In genomic region chr3:131033480-131034080, GRCh38 we compare ENCODE assay signal across 8 cellular contexts. TPM values are rescaled to one million over a fixed set of nuclear protein-coding genes. Genes with fewer than 3 reads are reported as not detected.
A peak's percentile ranks its signal among the peaks of the same experiment; 100 is the strongest.
DNase-seq lines count a peak whose midpoint lies in the region; ATAC-seq, FAIRE-seq and TF ChIP-seq lines count a peak whose summit lies in the region.

No MANE protein-coding gene starts in this region.

- no peaks in the 10 kb centered on the region for H3K9me1 ChIP-seq in IMR-90 (ENCODE audit: insufficient read depth, low read length)

- no TSS peak for BruUV-seq in IMR-90 (replicated peaks; lab: Mats Ljungman, UMichigan)

- H3K27ac ChIP-seq in IMR-90 (ENCODE audit: insufficient read depth, low read length) (no peak overlapping the region), RWPE2 (ENCODE audit: poor library complexity, severe bottlenecking) (no peak overlapping the region), pancreas (no peak overlapping the region)

- H2BK20ac ChIP-seq in IMR-90 (ENCODE audit: low read depth, low read length), result no peak overlapping the region

- no peak overlapping the region for H2BK15ac ChIP-seq in IMR-90 (ENCODE audit: low read depth, low read length)

- dilution Hi-C loops in IMR-90 (cut with HindIII; ENCODE audit: low sequenced_read_pairs, unreplicated experiment), result no loop called here

- peaks cover 4% of the 10 kb centered on the region; the same call in 1 of the 2 replicates for H4K20me1 ChIP-seq in IMR-90 (ENCODE audit: insufficient read depth, low read length)

- no peak overlapping the region for H3K23ac ChIP-seq in IMR-90 (ENCODE audit: low read depth, low read length)

- ATAC-seq in IMR-90 (ENCODE audit: low read depth), result peak; percentile 66; the same call in 1 of the 2 replicates
- ATAC-seq in RWPE2 (ENCODE audit: low read depth), result no peak; the same call in 2 of the 3 replicates
- ATAC-seq in pancreas, result peak in 3 of 4 donors; percentile 67 to 75 (median 71)

- H4K8ac ChIP-seq in IMR-90 (ENCODE audit: low read depth in 2 of 2, low read length in 2 of 2), result no peak overlapping the region

- H2AK9ac ChIP-seq in IMR-90 (replicated peaks; ENCODE audit: low read depth, low read length, poor library complexity), result no peak overlapping the region

- no peak for TF ChIP-seq POLR2A in IMR-90 (IDR thresholded peaks at IDR 0.05; ENCODE audit: low read depth, low read length)

- no peak overlapping the region for H3K4me2 ChIP-seq in IMR-90 (ENCODE audit: low read depth, low read length)

- no peak overlapping the region for H2AFZ ChIP-seq in IMR-90 (replicated peaks; ENCODE audit: low read length, poor library complexity)

- CTCF ChIA-PET in IMR-90 (lab: Yijun Ruan, JAX), result interaction anchor here (1.0 to 1.3 kb wide), 4 partner anchors 14 to 996 kb away, joined by 3 to 4 read pairs (median 4); no protein-coding TSS in a partner anchor

- no peak overlapping the region for H2BK5ac ChIP-seq in IMR-90 (ENCODE audit: low read depth, low read length, poor library complexity, severe bottlenecking)

- H3K79me1 ChIP-seq in IMR-90 (ENCODE audit: low read depth in 1 of 2, low read length in 2 of 2), result no peaks in the 10 kb centered on the region

- in situ Hi-C loops in IMR-90 (cut with MboI; ENCODE audit: low sequenced_read_pairs), result loop anchor here (25.0 kb wide), 2 partner anchors 454 to 1004 kb away; partner anchors contain the start of gene CPNE4

- no peak overlapping the region for H2BK120ac ChIP-seq in IMR-90 (ENCODE audit: low read depth, low read length)

- H3K18ac ChIP-seq in IMR-90 (ENCODE audit: low read depth, low read length), result no peak overlapping the region

- TF ChIP-seq RAD21 in IMR-90 (IDR thresholded peaks at IDR 0.05; ENCODE audit: low read length), result peak; percentile 69

- H3K27me3 ChIP-seq in GM06990 (replicated peaks; ENCODE audit: control insufficient read depth, insufficient read depth, low read length) (no peaks in the 10 kb centered on the region), IMR-90 (ENCODE audit: control insufficient read depth, insufficient read depth, low read length) (no peaks in the 10 kb centered on the region), RWPE2 (ENCODE audit: insufficient read depth, poor library complexity, severe bottlenecking) (no peaks in the 10 kb centered on the region), pancreas (no peaks in the 10 kb centered on the region)

- H3K14ac ChIP-seq in IMR-90 (replicated peaks; ENCODE audit: low read depth, low read length), result no peak overlapping the region

- H3K9ac ChIP-seq in IMR-90 (ENCODE audit: low read depth, low read length), result no peak overlapping the region

- peak; percentile 58 for TF ChIP-seq CTCF in AG09309 (IDR thresholded peaks at IDR 0.05; ENCODE audit: control insufficient read depth, insufficient read depth, low read depth, low read length, missing control alignments)
- TF ChIP-seq CTCF in GM06990 (IDR thresholded peaks at IDR 0.05; ENCODE audit: insufficient read depth, low read length, poor library complexity, severe bottlenecking), result peak; percentile 46
- TF ChIP-seq CTCF in IMR-90 (conservative IDR thresholded peaks at IDR 0.05; ENCODE audit: low read depth, low read length), result peak; percentile 66
- peak; percentile 82 for TF ChIP-seq CTCF in RWPE2 (IDR thresholded peaks at IDR 0.05; ENCODE audit: poor library complexity, severe bottlenecking)
- peak; percentile 61 for TF ChIP-seq CTCF in epithelial cell of proximal tubule (conservative IDR thresholded peaks at IDR 0.05; ENCODE audit: low read depth, low read length)
- peak; percentile 15 to 49 (median 36) for TF ChIP-seq CTCF in pancreas (IDR thresholded peaks at IDR 0.05)

- POLR2A ChIA-PET in IMR-90 (lab: Charles Lee; ENCODE audit: unreplicated experiment), result no interaction called here

- no peak overlapping the region for H4K91ac ChIP-seq in IMR-90 (ENCODE audit: insufficient read depth, low read depth, low read length)

- H3K56ac ChIP-seq in IMR-90 (ENCODE audit: extremely low read depth, insufficient read depth, low read length), result no peak overlapping the region

- H3K36me3 ChIP-seq in GM06990 (ENCODE audit: control insufficient read depth, insufficient read depth, low read length), result no peaks in the 10 kb centered on the region
- H3K36me3 ChIP-seq in IMR-90 (ENCODE audit: control insufficient read depth, insufficient read depth, low read length), result no peaks in the 10 kb centered on the region
- peaks cover 9% of the 10 kb centered on the region; the same call in 1 of the 2 replicates for H3K36me3 ChIP-seq in RWPE2 (ENCODE audit: low read depth)
- H3K36me3 ChIP-seq in pancreas, result no peaks in the 10 kb centered on the region

- H2AK5ac ChIP-seq in IMR-90 (ENCODE audit: low read depth, low read length), result no peak overlapping the region

- intact Hi-C loops in IMR-90 (cut with micrococcal nuclease), result loop anchor here (1.0 to 10.0 kb wide), 7 partner anchors 109 to 1001 kb away; partner anchors contain the start of gene CPNE4
- intact Hi-C loops in pancreas (cut with DNase I), result no loop called here

- no peak overlapping the region for H3K4ac ChIP-seq in IMR-90 (ENCODE audit: low read depth, low read length)

- no peak overlapping the region for H3K4me3 ChIP-seq in AG09309 (ENCODE audit: control insufficient read depth, low read depth, low read length)
- no peak overlapping the region for H3K4me3 ChIP-seq in GM06990 (replicated peaks; ENCODE audit: low read depth, low read length)
- no peak overlapping the region for H3K4me3 ChIP-seq in IMR-90 (ENCODE audit: insufficient read depth, low read depth, low read length)
- H3K4me3 ChIP-seq in RWPE2 (ENCODE audit: severe bottlenecking), result no peak overlapping the region
- no peak overlapping the region for H3K4me3 ChIP-seq in epithelial cell of proximal tubule (ENCODE audit: low read depth, low read length)
- no peak overlapping the region for H3K4me3 ChIP-seq in pancreas

- H4K5ac ChIP-seq in IMR-90 (ENCODE audit: low read depth, low read length), result no peak overlapping the region

- WGBS in IMR-90 (ENCODE audit: extremely low coverage in 2 of 2, insufficient read length in 1 of 2), 2 experiments, result no CpG with 5 or more reads among the region's 1 CpG
- 14 to 19% methylated on average over 1 of the region's 1 CpG for WGBS in pancreas, 2 donors

- peaks cover 4% of the 10 kb centered on the region for H3K4me1 ChIP-seq in IMR-90 (ENCODE audit: control insufficient read depth, insufficient read depth, low read length)
- H3K4me1 ChIP-seq in RWPE2 (ENCODE audit: insufficient read depth, poor library complexity, severe bottlenecking), result peaks cover 4% of the 10 kb centered on the region
- H3K4me1 ChIP-seq in pancreas, result no peaks in the 10 kb centered on the region

- DNase-seq in AG09309 (ENCODE audit: low read depth) (no peak), GM06990 (ENCODE audit: extremely low read depth, insufficient read length) (peak; percentile 13), IMR-90 (peak; percentile 55), RWPE2 (ENCODE audit: low spot score) (no peak), epithelial cell of proximal tubule (ENCODE audit: low read depth) (no peak), pancreas (no peak), NK-92 (lab: John Stamatoyannopoulos, UW; ENCODE audit: unreplicated experiment) (no peak)
- DNase-seq in activated CD4-positive, alpha-beta T cell treated with anti-CD3 and anti-CD28 coated beads, Interleukin-2, amount 50 U/mL, for 48 hours, result no peak

- peak; percentile 67 for FAIRE-seq in pancreas (lab: Jason Lieb, UNC)

- H3K9me3 ChIP-seq in IMR-90 (ENCODE audit: control insufficient read depth, insufficient read depth, low read length) (no peaks in the 10 kb centered on the region), RWPE2 (ENCODE audit: severe bottlenecking) (no peaks in the 10 kb centered on the region), pancreas (no peaks in the 10 kb centered on the region)

TF ChIP-seq in IMR-90, 13 proteins besides CTCF, POLR2A, EP300 and RAD21:
- no peak for TF ChIP-seq MXI1 (IDR thresholded peaks at IDR 0.05; ENCODE audit: borderline replicate concordance, low read depth, low read length)
- peak; percentile 53 for TF ChIP-seq SMC3 (IDR thresholded peaks at IDR 0.05; ENCODE audit: low read depth, low read length)
TF ChIP-seq in IMR-90: peak in this region for 1.

RNA-seq across cellular contexts. Expression of gene NEK11, which starts 6.9 kb away (rescaled TPM):
- total RNA-seq in IMR-90 (2012; rRNA removed) (1.6 and 1.9 TPM in 2 replicates), epithelial cell of proximal tubule (3.9 and 4.6 TPM in 2 replicates), pancreas (1 to 10 TPM; 2.4 to 7.2 (median 3.3) TPM)
- polyA plus RNA-seq in IMR-90 (2012; rRNA removed) (0.80 and 1.1 TPM in 2 replicates), pancreas (1 to 10 TPM; 2.1 to 4.8 TPM)
- polyA plus RNA-seq in IMR-90 (2012; cell fraction: cytosol; rRNA removed), result 0.19 and 0.32 TPM in 2 replicates
- polyA plus RNA-seq in IMR-90 (2012; cell fraction: nucleus; rRNA removed; ENCODE audit: low replicate concordance), result 0.28 and 1.9 TPM in 2 replicates

RNA-seq across cellular contexts. Expression of gene ASTE1, which starts 7.0 kb away (rescaled TPM):
- total RNA-seq in IMR-90 (2012; rRNA removed) (7.5 and 8.1 TPM in 2 replicates), epithelial cell of proximal tubule (2.8 and 5.1 TPM in 2 replicates), pancreas (1 to 10 TPM; 2.6 to 4.7 (median 3.2) TPM)
- polyA plus RNA-seq in IMR-90 (2012; rRNA removed) (3.2 and 3.3 TPM in 2 replicates), pancreas (1 to 10 TPM; 1.5 to 3.5 TPM)
- 1.3 and 1.9 TPM in 2 replicates for polyA plus RNA-seq in IMR-90 (2012; cell fraction: cytosol; rRNA removed)
- 0.82 and 3.4 TPM in 2 replicates for polyA plus RNA-seq in IMR-90 (2012; cell fraction: nucleus; rRNA removed; ENCODE audit: low replicate concordance)

Comparison
In these comparisons a context has a peak if more than half of its experiments do, and no peak if none do; other contexts are left out.
1. DNase-seq: peak in GM06990 (single experiment) and IMR-90 (single experiment); none in AG09309 (single experiment), RWPE2 (single experiment), epithelial cell of proximal tubule (single experiment), pancreas (0 of 6), NK-92 (single experiment) and activated CD4-positive, alpha-beta T cell treated with anti-CD3 and anti-CD28 coated beads, Interleukin-2, amount 50 U/mL, for 48 hours (0 of 2).
2. Peak in every context shown above with its lines, with median percentiles within 50 percentile points of each other: CTCF ChIP-seq.